Comparison of ENCODE assay signal across 8 cellular contexts in genomic region chr1:42958488-42959317, GRCh38. TPM values are rescaled to one million over a fixed set of nuclear protein-coding genes. Genes with fewer than 3 reads are reported as not detected.
DNase-seq lines count a peak whose midpoint lies in the region; ATAC-seq, FAIRE-seq and TF ChIP-seq lines count a peak whose summit lies in the region.

Gene SLC2A1, minus strand, starts transcription at chr1:42958868. Its CDS starts 217 bp downstream, at chr1:42958651.

- DNase-seq in AG08395 (ENCODE audit: low spot score), result peak; percentile 95
- DNase-seq in NCI-H226, result peak; percentile 89
- peak; percentile 87 for DNase-seq in activated CD4-positive, CD25-positive, alpha-beta regulatory T cell treated with anti-CD3 and anti-CD28 coated beads, Interleukin-2, amount 50 U/mL, for 16 hours (ENCODE audit: low read depth, low spot score)
- peak; percentile 94 for DNase-seq in cerebellar cortex (ENCODE audit: low spot score)
- DNase-seq in kidney, result peak; percentile 98
- DNase-seq in stimulated activated CD4-positive, alpha-beta T cell treated with anti-CD3 and anti-CD28 coated beads, Interleukin-15, amount 100 ng/mL, for 1 hour (ENCODE audit: low read depth in 1 of 2, low spot score in 1 of 2), result peak; percentile 92 to 95

- FAIRE-seq in kidney (lab: Jason Lieb, UNC), result no peak

- peak within 1 kb of the TSS; percentile 79 to 88 for H3K4me3 ChIP-seq in kidney (ENCODE audit: low read length in 2 of 2)

- intact Hi-C loops in kidney (cut with DNase I), result no loop called here

- H3K9me3 ChIP-seq in kidney (ENCODE audit: control insufficient read depth in 1 of 2, low read length in 2 of 2), result no peaks in the 10 kb centered on the region

- peak within 1 kb of the TSS; percentile 72 to 86 for H3K9ac ChIP-seq in kidney (ENCODE audit: low read length in 2 of 2)

- peaks cover 6 to 17% of the 10 kb centered on the region in 2 donors for H3K4me1 ChIP-seq in kidney (ENCODE audit: control insufficient read depth in 1 of 2, insufficient read depth in 1 of 2, low read depth in 1 of 2, low read length in 2 of 2)

- no peak for TF ChIP-seq CTCF in kidney (IDR thresholded peaks at IDR 0.05; ENCODE audit: borderline replicate concordance, extremely low read depth, insufficient read depth)

- no peaks in the 10 kb centered on the region for H3K36me3 ChIP-seq in kidney (ENCODE audit: control insufficient read depth in 1 of 2, insufficient read depth in 2 of 2, low read length in 2 of 2)

- ATAC-seq in GM19023 (IDR thresholded peaks at IDR 0.05; ENCODE audit: unreplicated experiment), result peak; percentile 83
- peak; percentile 65 for ATAC-seq in HG03196 (IDR thresholded peaks at IDR 0.05; ENCODE audit: unreplicated experiment)

- peak within 1 kb of the TSS; percentile 83 to 89 for H3K27ac ChIP-seq in kidney (ENCODE audit: low read depth in 2 of 2, low read length in 2 of 2)

RNA-seq across cellular contexts. Expression of gene SLC2A1, which starts in this region (rescaled TPM):
- total RNA-seq in kidney, result 55.9 TPM
- polyA plus RNA-seq in kidney (ENCODE audit: insufficient read depth, low read depth, low replicate concordance), result 28.6 TPM

Comparison
In these comparisons a context has a peak if more than half of its experiments do, and no peak if none do; other contexts are left out.
1. Peak in every context shown above with its lines: DNase-seq, ATAC-seq, H3K4me3 ChIP-seq and H3K27ac ChIP-seq.